ENCODE assay signal across 21 cellular contexts in the genomic region with DNA sequence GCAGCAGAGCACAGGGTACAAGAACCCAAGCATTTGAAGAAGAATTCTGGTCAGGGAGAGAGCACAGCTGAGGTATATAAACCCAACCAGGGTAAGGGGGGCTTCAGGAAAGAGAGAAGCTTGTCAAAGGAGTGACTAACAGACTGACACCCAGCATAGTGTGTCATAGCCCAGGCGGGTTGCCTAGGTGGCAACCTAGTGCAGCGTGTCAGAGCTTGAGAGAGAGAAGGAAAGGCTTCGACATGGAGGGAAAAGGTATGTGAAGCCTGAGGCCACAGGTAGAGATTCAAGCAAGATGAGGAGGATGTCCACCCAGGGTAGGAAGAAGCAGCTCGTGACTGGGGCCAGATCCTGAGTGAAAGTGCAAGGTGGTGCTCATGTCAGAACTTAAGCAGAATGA. TPM values are rescaled to one million over a fixed set of nuclear protein-coding genes. Genes with fewer than 3 reads are reported as not detected.
DNase-seq lines count a peak whose midpoint lies in the region; ATAC-seq and TF ChIP-seq lines count a peak whose summit lies in the region.
"Had no signal": no experiment of that assay in that cellular context is flagged by ENCODE, and none has a peak within 500 bp of the region (broad histone marks: within the 10 kb centered on the region; RNA-seq: fewer than 3 reads in every experiment).

No MANE protein-coding gene starts in this region.

- peaks cover 22% of the 10 kb centered on the region for H3K4me1 Mint-ChIP-seq in activated naive CD8-positive, alpha-beta T cell treated with anti-CD3 and anti-CD28 coated beads, Interleukin-2, amount 50 U/mL, for 24 hours
- H3K4me1 Mint-ChIP-seq in activated naive CD8-positive, alpha-beta T cell treated with anti-CD3 and anti-CD28 coated beads for 36 hours: peaks cover 5% of the 10 kb centered on the region
- H3K4me1 Mint-ChIP-seq: B cell had no signal

- H3K36me3 ChIP-seq in hepatocyte (replicated peaks; ENCODE audit: insufficient read depth, low read depth): no peaks in the 10 kb centered on the region

- no peak for TF ChIP-seq CTCF in RWPE1 (conservative IDR thresholded peaks at IDR 0.05; ENCODE audit: low read depth)
- peak; percentile 46 for TF ChIP-seq CTCF in foreskin keratinocyte (conservative IDR thresholded peaks at IDR 0.05)
- no peak for TF ChIP-seq CTCF in hepatocyte (IDR thresholded peaks at IDR 0.05; ENCODE audit: poor library complexity)

- peak; percentile 56 for ATAC-seq in activated naive CD8-positive, alpha-beta T cell treated with anti-CD3 and anti-CD28 coated beads, Interleukin-2, amount 50 U/mL, for 24 hours
- peak; percentile 83 for ATAC-seq in foreskin keratinocyte
- peak; percentile 44 for ATAC-seq in stimulated activated naive CD8-positive, alpha-beta T cell treated with anti-CD3 and anti-CD28 coated beads, Interleukin-15, Interleukin-2, amounts not matched to agents 100 U/mL and 50 U/mL, for 24 hours
- ATAC-seq in GM18870 (IDR thresholded peaks at IDR 0.05; ENCODE audit: unreplicated experiment): no peak
- ATAC-seq: A549 had no signal

- H3K9me3 ChIP-seq in hepatocyte (ENCODE audit: low read depth): no peaks in the 10 kb centered on the region
- H3K9me3 ChIP-seq: A549 had no signal

- H3K9me2 ChIP-seq in hepatocyte (replicated peaks; ENCODE audit: insufficient read depth): no peaks in the 10 kb centered on the region

- H3K79me2 ChIP-seq in hepatocyte: no peaks in the 10 kb centered on the region

- H3K9me3 Mint-ChIP-seq in activated naive CD8-positive, alpha-beta T cell treated with anti-CD3 and anti-CD28 coated beads, Interleukin-2, amount 50 U/mL, for 24 hours: no peaks in the 10 kb centered on the region
- no peaks in the 10 kb centered on the region for H3K9me3 Mint-ChIP-seq in activated naive CD8-positive, alpha-beta T cell treated with anti-CD3 and anti-CD28 coated beads for 36 hours

- H3K27me3 ChIP-seq in foreskin keratinocyte (no peaks in the 10 kb centered on the region), hepatocyte (no peaks in the 10 kb centered on the region)

- no peak overlapping the region for H3K27ac ChIP-seq in RWPE1
- no peak overlapping the region for H3K27ac ChIP-seq in foreskin keratinocyte
- H3K27ac ChIP-seq in hepatocyte: no peak overlapping the region
- H3K27ac ChIP-seq: A549 had no signal

- no peaks in the 10 kb centered on the region for H3K36me3 Mint-ChIP-seq in activated naive CD8-positive, alpha-beta T cell treated with anti-CD3 and anti-CD28 coated beads, Interleukin-2, amount 50 U/mL, for 24 hours (ENCODE audit: low read depth)
- H3K36me3 Mint-ChIP-seq in activated naive CD8-positive, alpha-beta T cell treated with anti-CD3 and anti-CD28 coated beads for 36 hours: no peaks in the 10 kb centered on the region

- no peak overlapping the region for H3K4me3 Mint-ChIP-seq in activated naive CD8-positive, alpha-beta T cell treated with anti-CD3 and anti-CD28 coated beads, Interleukin-2, amount 50 U/mL, for 24 hours
- H3K4me3 Mint-ChIP-seq in activated naive CD8-positive, alpha-beta T cell treated with anti-CD3 and anti-CD28 coated beads for 36 hours: no peak overlapping the region
- H3K4me3 Mint-ChIP-seq: B cell had no signal

- no peak overlapping the region for H2AFZ ChIP-seq in hepatocyte

- 81% methylated on average over 4 of the region's 4 CpGs for WGBS in hepatocyte (ENCODE audit: low lambda C conversion rate, missing lambda C conversion rate)

- no peaks in the 10 kb centered on the region for H4K20me1 ChIP-seq in hepatocyte (ENCODE audit: insufficient read depth, poor library complexity, severe bottlenecking)

- H3K4me3 ChIP-seq in hepatocyte: no peak overlapping the region
- H3K4me3 ChIP-seq: A549 had no signal

- H3K27me3 Mint-ChIP-seq in activated naive CD8-positive, alpha-beta T cell treated with anti-CD3 and anti-CD28 coated beads, Interleukin-2, amount 50 U/mL, for 24 hours: no peaks in the 10 kb centered on the region
- peaks cover 4% of the 10 kb centered on the region for H3K27me3 Mint-ChIP-seq in activated naive CD8-positive, alpha-beta T cell treated with anti-CD3 and anti-CD28 coated beads for 36 hours

- H3K4me2 ChIP-seq in hepatocyte: no peak overlapping the region
- H3K4me2 ChIP-seq: A549 had no signal

- POLR2A ChIA-PET in RWPE1 (lab: Yijun Ruan, JAX; ENCODE audit: low non-redundant PET): no interaction called here

- H3K27ac Mint-ChIP-seq in activated naive CD8-positive, alpha-beta T cell treated with anti-CD3 and anti-CD28 coated beads, Interleukin-2, amount 50 U/mL, for 24 hours: no peak overlapping the region
- no peak overlapping the region for H3K27ac Mint-ChIP-seq in activated naive CD8-positive, alpha-beta T cell treated with anti-CD3 and anti-CD28 coated beads for 36 hours
- H3K27ac Mint-ChIP-seq: B cell had no signal

- no peak for DNase-seq in activated naive CD8-positive, alpha-beta T cell treated with anti-CD3 and anti-CD28 coated beads, Interleukin-2, amount 50 U/mL, for 24 hours
- no peak for DNase-seq in activated naive CD8-positive, alpha-beta T cell treated with anti-CD3 and anti-CD28 coated beads for 36 hours
- peak; percentile 20 for DNase-seq in RWPE1 (ENCODE audit: low spot score)
- peak; percentile 74 to 88 for DNase-seq in foreskin keratinocyte
- no peak for DNase-seq in stimulated activated naive CD8-positive, alpha-beta T cell treated with anti-CD3 and anti-CD28 coated beads, Interleukin-15, Interleukin-2, amounts not matched to agents 100 U/mL and 50 U/mL, for 24 hours
- no peak for DNase-seq in NCI-H1092 treated with DMSO at 0.1 percent for 48 hours (lab: John Stamatoyannopoulos, UW)
- no peak for DNase-seq in hepatocyte (ENCODE audit: low spot score)
- DNase-seq: DMS53, EL, GF-D8, Kasumi-1, MM.1S, NCI-H1048, NCI-H1436, NCI-H1930, NCI-H2227 treated with DMSO at 0.1 percent for 48 hours, NCI-H510A, SIG-M5 had no signal

- H3K4me1 ChIP-seq in foreskin keratinocyte (peaks cover 43% of the 10 kb centered on the region), hepatocyte (ENCODE audit: insufficient read depth) (no peaks in the 10 kb centered on the region)
- H3K4me1 ChIP-seq: A549 had no signal

- CTCF ChIA-PET in RWPE1 (lab: Yijun Ruan, JAX): no interaction called here

RNA-seq across cellular contexts. Expression of gene ANTXR2, which starts 8.5 kb away (rescaled TPM):
- total RNA-seq in activated naive CD8-positive, alpha-beta T cell treated with anti-CD3 and anti-CD28 coated beads for 36 hours: 1 to 10 TPM; 1.5 to 2.0 TPM
- total RNA-seq in foreskin keratinocyte (161 and 169 TPM in 2 replicates), hepatocyte (41.8 and 46.5 TPM in 2 replicates)
- polyA plus RNA-seq in foreskin keratinocyte (60.6 and 70.3 TPM in 2 replicates), hepatocyte (25.2 and 30.7 TPM in 2 replicates)

Comparison
In these comparisons a context has a peak if more than half of its experiments do, and no peak if none do; other contexts are left out.
1. DNase-seq: peak in RWPE1 (single experiment) and foreskin keratinocyte (2 of 2); none in activated naive CD8-positive, alpha-beta T cell treated with anti-CD3 and anti-CD28 coated beads, Interleukin-2, amount 50 U/mL, for 24 hours (single experiment), activated naive CD8-positive, alpha-beta T cell treated with anti-CD3 and anti-CD28 coated beads for 36 hours (single experiment), stimulated activated naive CD8-positive, alpha-beta T cell treated with anti-CD3 and anti-CD28 coated beads, Interleukin-15, Interleukin-2, amounts not matched to agents 100 U/mL and 50 U/mL, for 24 hours (single experiment), NCI-H1092 treated with DMSO at 0.1 percent for 48 hours (single experiment) and hepatocyte (single experiment).
2. RNA of gene ANTXR2, which starts 8.5 kb away (total RNA-seq): 161 to 169 TPM in foreskin keratinocyte and 41.8 to 46.5 TPM in hepatocyte; 1.5 to 2.0 TPM in activated naive CD8-positive, alpha-beta T cell treated with anti-CD3 and anti-CD28 coated beads for 36 hours; every median in the first group is over 10 times any median in the second.